ENCODE assay signal across 8 cellular contexts in genomic region chr4:121800961-121801714, GRCh38.
DNase-seq lines count a peak whose midpoint lies in the region; ATAC-seq and FAIRE-seq lines count a peak whose summit lies in the region.

EXOSC9 (plus strand) TSS chr4:121801323; CDS start chr4:121801425, 102 bp downstream.

- no peaks in the 10 kb centered on the region for H3K27me3 Mint-ChIP-seq in central memory CD8-positive, alpha-beta T cell

- DNase-seq in AG08396 (ENCODE audit: low spot score) (peak; percentile 90), NCI-H446 (lab: John Stamatoyannopoulos, UW) (peak; percentile 92 to 94)
- peak; percentile 95 for DNase-seq in activated CD4-positive, CD25-positive, alpha-beta regulatory T cell treated with anti-CD3 and anti-CD28 coated beads, Interleukin-2, amount 50 U/mL, for 16 hours (ENCODE audit: low read depth, low spot score)
- DNase-seq in central memory CD8-positive, alpha-beta T cell (ENCODE audit: low spot score in 2 of 2), result peak; percentile 94 to 96
- DNase-seq in stimulated activated CD4-positive, alpha-beta T cell treated with anti-CD3 and anti-CD28 coated beads, Interleukin-12 subunit alpha, Interleukin-12 subunit beta, amount 100 ng/mL, for 4 hours, result peak; percentile 95

- peak within 1 kb of the TSS; percentile 95 for H3K27ac Mint-ChIP-seq in central memory CD8-positive, alpha-beta T cell (ENCODE audit: low read depth)

- H3K36me3 Mint-ChIP-seq in central memory CD8-positive, alpha-beta T cell (ENCODE audit: insufficient read depth), result peaks cover 37% of the 10 kb centered on the region

- peaks cover 46% of the 10 kb centered on the region for H3K4me1 Mint-ChIP-seq in central memory CD8-positive, alpha-beta T cell

- H3K4me3 Mint-ChIP-seq in central memory CD8-positive, alpha-beta T cell, result peak within 1 kb of the TSS; percentile 87

- H3K9me3 Mint-ChIP-seq in central memory CD8-positive, alpha-beta T cell, result no peaks in the 10 kb centered on the region

- ATAC-seq in GM19023 (IDR thresholded peaks at IDR 0.05; ENCODE audit: unreplicated experiment) (peak; percentile 84), HG03280 (IDR thresholded peaks at IDR 0.05; ENCODE audit: unreplicated experiment) (peak; percentile 79)
- peak; percentile 75 for ATAC-seq in central memory CD8-positive, alpha-beta T cell (replicated peaks; ENCODE audit: extremely low read depth, poor library complexity, severe bottlenecking)

- peak; percentile 77 for FAIRE-seq in islet of Langerhans (lab: Jason Lieb, UNC)

Comparison
In these comparisons a context has a peak if more than half of its experiments do, and no peak if none do; other contexts are left out.
1. Peak in every context shown above with its lines: DNase-seq and ATAC-seq.